In genomic region chr17:16438557-16439302, GRCh38 we compare ENCODE assay signal across 1 cellular context.
TF ChIP-seq lines count a peak whose summit lies in the region.

No MANE protein-coding gene starts in this region.

TF ChIP-seq in K562, 482 proteins besides CTCF, POLR2A, EP300 and RAD21 (continued from another document and continues in another):
- no peak for TF ChIP-seq CTCFL (IDR thresholded peaks at IDR 0.05; ENCODE audit: borderline replicate concordance, insufficient read depth, low read depth, low read length, poor library complexity, severe bottlenecking)
- no peak; the same call in 1 of the 2 replicates for TF ChIP-seq CREB3L1 (IDR thresholded peaks at IDR 0.05; ENCODE audit: borderline replicate concordance, low read depth)
- no peak for TF ChIP-seq HIVEP1 (CRISPR knock-in tag; IDR thresholded peaks at IDR 0.05)
- TF ChIP-seq NCOA1 (IDR thresholded peaks at IDR 0.05; ENCODE audit: low read depth): no peak
- TF ChIP-seq SMAD3 (CRISPR knock-in tag; conservative IDR thresholded peaks at IDR 0.05): no peak
- peak; percentile 95 for TF ChIP-seq MBD2 (IDR thresholded peaks at IDR 0.05; ENCODE audit: borderline replicate concordance, low read depth)
- TF ChIP-seq FOXP1 (CRISPR knock-in tag; IDR thresholded peaks at IDR 0.05): no peak
- TF ChIP-seq KLF6 (CRISPR knock-in tag; IDR thresholded peaks at IDR 0.05; ENCODE audit: borderline replicate concordance): no peak
- TF ChIP-seq RBBP5 (IDR thresholded peaks at IDR 0.05; ENCODE audit: borderline replicate concordance, insufficient read depth, low read length, poor library complexity, severe bottlenecking): peak; percentile 71
- TF ChIP-seq ZNF639 (CRISPR knock-in tag; conservative IDR thresholded peaks at IDR 0.05 in 1 of 2, IDR thresholded peaks at IDR 0.05 in 1 of 2): peak in 1 of 2 experiments; percentile 70; a peak in 1 of 4 replicates
- TF ChIP-seq PHF20 (IDR thresholded peaks at IDR 0.05; ENCODE audit: partially characterized antibody): peak; percentile 88
- no peak for TF ChIP-seq NR2C1 (IDR thresholded peaks at IDR 0.05)
- TF ChIP-seq NR2C1 (tag; IDR thresholded peaks at IDR 0.05): peak; percentile 52
- TF ChIP-seq TFE3 (CRISPR knock-in tag; IDR thresholded peaks at IDR 0.05): peak; percentile 95
- no peak for TF ChIP-seq SMARCA4 (IDR thresholded peaks at IDR 0.05)
- TF ChIP-seq ZNF384 (IDR thresholded peaks at IDR 0.05; ENCODE audit: low read depth, low read length): no peak
- no peak; the same call in 1 of the 2 replicates for TF ChIP-seq SP1 (CRISPR knock-in tag; IDR thresholded peaks at IDR 0.05)
- TF ChIP-seq PBX2 (CRISPR knock-in tag; IDR thresholded peaks at IDR 0.05; ENCODE audit: low read depth): no peak
- peak; percentile 92 for TF ChIP-seq PBX2 (tag; conservative IDR thresholded peaks at IDR 0.05; ENCODE audit: low read depth)
- no peak for TF ChIP-seq HNRNPH1 (optimal IDR thresholded peaks at IDR 0.05; ENCODE audit: low read depth, low read length)
- peak; percentile 89 to 91 for TF ChIP-seq MNT (conservative IDR thresholded peaks at IDR 0.05)
- peak; percentile 96 for TF ChIP-seq GTF2F1 (IDR thresholded peaks at IDR 0.05; ENCODE audit: low read depth, low read length)
- TF ChIP-seq YBX1 (IDR thresholded peaks at IDR 0.05): no peak
- TF ChIP-seq EGR1 (conservative IDR thresholded peaks at IDR 0.05): peak; percentile 12; the same call in 1 of the 2 replicates
- TF ChIP-seq ZNF561 (CRISPR knock-in tag; conservative IDR thresholded peaks at IDR 0.05): no peak
- no peak for TF ChIP-seq PTTG1 (tag; IDR thresholded peaks at IDR 0.05; ENCODE audit: low read depth)
- no peak for TF ChIP-seq ZSCAN29 (IDR thresholded peaks at IDR 0.05)
- no peak for TF ChIP-seq ESRRB (CRISPR knock-in tag; IDR thresholded peaks at IDR 0.05; ENCODE audit: borderline replicate concordance)
- no peak for TF ChIP-seq HOMEZ (CRISPR knock-in tag; IDR thresholded peaks at IDR 0.05)
- TF ChIP-seq CBFA2T2 (conservative IDR thresholded peaks at IDR 0.05): peak; percentile 62
- no peak for TF ChIP-seq NCOA4 (IDR thresholded peaks at IDR 0.05; ENCODE audit: partially characterized antibody)
- no peak for TF ChIP-seq CCAR2 (IDR thresholded peaks at IDR 0.05; ENCODE audit: low read depth, low read length)
- TF ChIP-seq HES1 (IDR thresholded peaks at IDR 0.05; ENCODE audit: low read depth): peak; percentile 46; the same call in 1 of the 2 replicates
- no peak for TF ChIP-seq DLX4 (CRISPR knock-in tag; IDR thresholded peaks at IDR 0.05)
- TF ChIP-seq ZNF449 (CRISPR knock-in tag; IDR thresholded peaks at IDR 0.05): no peak
- no peak for TF ChIP-seq PHF21A (IDR thresholded peaks at IDR 0.05; ENCODE audit: borderline replicate concordance, low read depth)
- no peak for TF ChIP-seq CREB5 (CRISPR knock-in tag; IDR thresholded peaks at IDR 0.05)
- no peak for TF ChIP-seq HEY1 (CRISPR knock-in tag; IDR thresholded peaks at IDR 0.05; ENCODE audit: borderline replicate concordance)
- no peak for TF ChIP-seq E4F1 (CRISPR knock-in tag; IDR thresholded peaks at IDR 0.05; ENCODE audit: borderline replicate concordance)
- TF ChIP-seq ZNF778 (CRISPR knock-in tag; IDR thresholded peaks at IDR 0.05): no peak
- no peak for TF ChIP-seq CHD4 (IDR thresholded peaks at IDR 0.05; ENCODE audit: insufficient read depth, insufficient replicate concordance, low read depth, low read length, poor library complexity, severe bottlenecking)
